ENCODE assay signal across 17 cellular contexts in genomic region chr2:179248024-179248348, GRCh38. TPM values are rescaled to one million over a fixed set of nuclear protein-coding genes. Genes with fewer than 3 reads are reported as not detected.
A peak's percentile ranks its signal among the peaks of the same experiment; 100 is the strongest.
DNase-seq lines count a peak whose midpoint lies in the region; ATAC-seq and TF ChIP-seq lines count a peak whose summit lies in the region.
"Had no signal": no experiment of that assay in that cellular context is flagged by ENCODE, and none has a peak within 500 bp of the region (broad histone marks: within the 10 kb centered on the region; RNA-seq: fewer than 3 reads in every experiment).

No MANE protein-coding gene starts in this region.

- H3K9ac ChIP-seq in OCI-LY1 (ENCODE audit: low read length) = no peak overlapping the region

- H3K27ac ChIP-seq in OCI-LY1 (ENCODE audit: low read depth, low read length, poor library complexity, severe bottlenecking) = no peak overlapping the region
- H3K27ac ChIP-seq: 22Rv1, cardiac muscle cell, gastrocnemius medialis, sigmoid colon, SK-N-MC had no signal

- no peaks in the 10 kb centered on the region for H4K20me1 ChIP-seq in OCI-LY1 (ENCODE audit: insufficient read depth, low read length)

- no peaks in the 10 kb centered on the region for H3K27me3 Mint-ChIP-seq in activated CD4-positive, alpha-beta T cell treated with anti-CD3 and anti-CD28 coated beads, Interleukin-2, amount 10 ng/mL, durations not matched to agents 7 days and 5 days
- H3K27me3 Mint-ChIP-seq in activated CD4-positive, alpha-beta T cell treated with anti-CD3 and anti-CD28 coated beads for 36 hours = no peaks in the 10 kb centered on the region
- H3K27me3 Mint-ChIP-seq in stimulated activated memory B cell treated with anti-CD40 and anti-IgM and Interleukin-4, amounts not matched to agents 10 μg/mL and 1 μg/mL and 100 μg/mL, for 72 hours = no peaks in the 10 kb centered on the region

- H3F3A ChIP-seq in OCI-LY1 (ENCODE audit: insufficient read depth, low read length) = no peaks in the 10 kb centered on the region

- peaks cover 49% of the 10 kb centered on the region for H3K4me1 Mint-ChIP-seq in activated CD4-positive, alpha-beta T cell treated with anti-CD3 and anti-CD28 coated beads, Interleukin-2, amount 10 ng/mL, durations not matched to agents 7 days and 5 days
- peaks cover 46% of the 10 kb centered on the region for H3K4me1 Mint-ChIP-seq in activated CD4-positive, alpha-beta T cell treated with anti-CD3 and anti-CD28 coated beads for 36 hours
- peaks cover 56% of the 10 kb centered on the region for H3K4me1 Mint-ChIP-seq in stimulated activated memory B cell treated with anti-CD40 and anti-IgM and Interleukin-4, amounts not matched to agents 10 μg/mL and 1 μg/mL and 100 μg/mL, for 72 hours

- peaks cover 20% of the 10 kb centered on the region for H3K36me3 Mint-ChIP-seq in activated CD4-positive, alpha-beta T cell treated with anti-CD3 and anti-CD28 coated beads, Interleukin-2, amount 10 ng/mL, durations not matched to agents 7 days and 5 days (ENCODE audit: low read depth)
- peaks cover 2% of the 10 kb centered on the region for H3K36me3 Mint-ChIP-seq in activated CD4-positive, alpha-beta T cell treated with anti-CD3 and anti-CD28 coated beads for 36 hours (ENCODE audit: low read depth)
- peaks cover 12% of the 10 kb centered on the region for H3K36me3 Mint-ChIP-seq in stimulated activated memory B cell treated with anti-CD40 and anti-IgM and Interleukin-4, amounts not matched to agents 10 μg/mL and 1 μg/mL and 100 μg/mL, for 72 hours
- H3K36me3 Mint-ChIP-seq: CD8-positive, alpha-beta T cell had no signal

- no peak for DNase-seq in activated CD4-positive, alpha-beta T cell treated with anti-CD3 and anti-CD28 coated beads, Interleukin-2, amount 10 ng/mL, durations not matched to agents 7 days and 5 days
- DNase-seq in activated CD4-positive, alpha-beta T cell treated with anti-CD3 and anti-CD28 coated beads for 36 hours = no peak
- DNase-seq in cardiac septum (ENCODE audit: low spot score) = no peak
- no peak for DNase-seq in NCI-H2029 treated with DMSO at 0.1 percent for 48 hours (lab: John Stamatoyannopoulos, UW)
- DNase-seq in DMS 273 treated with DMSO at 0.1 percent for 48 hours (lab: John Stamatoyannopoulos, UW) = no peak
- DNase-seq: activated naive CD4-positive, alpha-beta T cell treated with Interleukin-2 at 50 U/mL for 16 hours; CD8-positive, alpha-beta T cell; gastrocnemius medialis; GF-D8; sigmoid colon; stimulated activated naive CD8-positive, alpha-beta T cell treated with anti-CD3 and anti-CD28 coated beads, Interleukin-15, Interleukin-2, amounts not matched to agents 100 U/mL and 50 U/mL, for 24 hours had no signal

- H3K4me2 ChIP-seq in OCI-LY1 (ENCODE audit: low read length) = peak overlapping the region; percentile 48

- POLR2A ChIA-PET in activated CD4-positive, alpha-beta T cell treated with anti-CD3 and anti-CD28 coated beads, Interleukin-2, amount 10 ng/mL, durations not matched to agents 7 days and 5 days (lab: Charles Lee) = interaction anchor here (0.7 kb wide), 1 partner anchor 13 kb away, joined by 3 read pairs; no protein-coding TSS in a partner anchor
- POLR2A ChIA-PET in activated CD4-positive, alpha-beta T cell treated with anti-CD3 and anti-CD28 coated beads for 36 hours (lab: Charles Lee) = no interaction called here

- ATAC-seq in activated CD4-positive, alpha-beta T cell treated with anti-CD3 and anti-CD28 coated beads for 36 hours = no peak
- peak; percentile 33 for ATAC-seq in HG02571 (IDR thresholded peaks at IDR 0.05; ENCODE audit: unreplicated experiment)
- no peak for ATAC-seq in stimulated activated memory B cell treated with anti-CD40 and anti-IgM and Interleukin-4, amounts not matched to agents 10 μg/mL and 1 μg/mL and 100 μg/mL, for 72 hours
- ATAC-seq: CD8-positive, alpha-beta T cell; gastrocnemius medialis; stimulated activated naive CD8-positive, alpha-beta T cell treated with anti-CD3 and anti-CD28 coated beads, Interleukin-15, Interleukin-2, amounts not matched to agents 100 U/mL and 50 U/mL, for 24 hours had no signal

- H3K36me3 ChIP-seq in OCI-LY1 (ENCODE audit: insufficient read depth, low read length) = 0 out of 2 replicates have a peak, but pooled peaks cover 7% of the 10 kb centered on the region
- H3K36me3 ChIP-seq: cardiac muscle cell, gastrocnemius medialis, sigmoid colon had no signal

- intact Hi-C loops in activated CD4-positive, alpha-beta T cell treated with anti-CD3 and anti-CD28 coated beads for 36 hours (cut with DNase I, micrococcal nuclease) = no loop called here
- intact Hi-C loops in cardiac septum (cut with DNase I) = no loop called here

- H3K9me3 Mint-ChIP-seq in activated CD4-positive, alpha-beta T cell treated with anti-CD3 and anti-CD28 coated beads, Interleukin-2, amount 10 ng/mL, durations not matched to agents 7 days and 5 days = peaks cover 16% of the 10 kb centered on the region
- peaks cover 2% of the 10 kb centered on the region for H3K9me3 Mint-ChIP-seq in activated CD4-positive, alpha-beta T cell treated with anti-CD3 and anti-CD28 coated beads for 36 hours (ENCODE audit: low read depth)
- peaks cover 3% of the 10 kb centered on the region for H3K9me3 Mint-ChIP-seq in stimulated activated memory B cell treated with anti-CD40 and anti-IgM and Interleukin-4, amounts not matched to agents 10 μg/mL and 1 μg/mL and 100 μg/mL, for 72 hours

- CTCF ChIA-PET in activated CD4-positive, alpha-beta T cell treated with anti-CD3 and anti-CD28 coated beads, Interleukin-2, amount 10 ng/mL, durations not matched to agents 7 days and 5 days (lab: Charles Lee) = interaction anchor here (0.6 kb wide), 1 partner anchor 16 kb away, joined by 3 read pairs; no protein-coding TSS in a partner anchor
- CTCF ChIA-PET in activated CD4-positive, alpha-beta T cell treated with anti-CD3 and anti-CD28 coated beads for 36 hours (lab: Charles Lee) = interaction anchor here (1.1 to 2.3 kb wide), 2 partner anchors 8 to 20 kb away, joined by 3 to 7 read pairs; no protein-coding TSS in a partner anchor

- no peak overlapping the region for H2AFZ ChIP-seq in OCI-LY1 (ENCODE audit: low read length)

- TF ChIP-seq CTCF in OCI-LY1 (IDR thresholded peaks at IDR 0.05; ENCODE audit: low read length) = no peak

- 0 out of 2 replicates have a peak, but pooled peaks cover 5% of the 10 kb centered on the region for H3K9me3 ChIP-seq in OCI-LY1 (ENCODE audit: low read length)
- H3K9me3 ChIP-seq: gastrocnemius medialis, sigmoid colon had no signal

- H3K27me3 ChIP-seq in OCI-LY1 (ENCODE audit: insufficient read depth, low read length) = no peaks in the 10 kb centered on the region
- H3K27me3 ChIP-seq: cardiac muscle cell, gastrocnemius medialis, sigmoid colon had no signal

- peak overlapping the region; percentile 71 for H3K27ac Mint-ChIP-seq in activated CD4-positive, alpha-beta T cell treated with anti-CD3 and anti-CD28 coated beads, Interleukin-2, amount 10 ng/mL, durations not matched to agents 7 days and 5 days
- no peak overlapping the region for H3K27ac Mint-ChIP-seq in activated CD4-positive, alpha-beta T cell treated with anti-CD3 and anti-CD28 coated beads for 36 hours
- H3K27ac Mint-ChIP-seq in stimulated activated memory B cell treated with anti-CD40 and anti-IgM and Interleukin-4, amounts not matched to agents 10 μg/mL and 1 μg/mL and 100 μg/mL, for 72 hours = peak overlapping the region; percentile 71
- H3K27ac Mint-ChIP-seq: CD8-positive, alpha-beta T cell had no signal

- peaks cover 23% of the 10 kb centered on the region for H3K79me2 ChIP-seq in OCI-LY1 (ENCODE audit: insufficient read depth, low read length)

- H3K4me1 ChIP-seq in OCI-LY1 (ENCODE audit: insufficient read depth, low read length, severe bottlenecking) = peaks cover 36% of the 10 kb centered on the region

- H3K9me2 ChIP-seq in OCI-LY1 (ENCODE audit: low read depth, low read length) = no peaks in the 10 kb centered on the region

- peak overlapping the region; percentile 36 for H3K4me3 ChIP-seq in OCI-LY1 (ENCODE audit: low read depth, low read length, poor library complexity, severe bottlenecking)
- H3K4me3 ChIP-seq: cardiac muscle cell, gastrocnemius medialis, sigmoid colon, SK-N-MC had no signal

- no peak overlapping the region for H3K4me3 Mint-ChIP-seq in activated CD4-positive, alpha-beta T cell treated with anti-CD3 and anti-CD28 coated beads, Interleukin-2, amount 10 ng/mL, durations not matched to agents 7 days and 5 days
- H3K4me3 Mint-ChIP-seq in activated CD4-positive, alpha-beta T cell treated with anti-CD3 and anti-CD28 coated beads for 36 hours = no peak overlapping the region
- H3K4me3 Mint-ChIP-seq in stimulated activated memory B cell treated with anti-CD40 and anti-IgM and Interleukin-4, amounts not matched to agents 10 μg/mL and 1 μg/mL and 100 μg/mL, for 72 hours = peak overlapping the region; percentile 28
- H3K4me3 Mint-ChIP-seq: CD8-positive, alpha-beta T cell had no signal

RNA-seq across cellular contexts. Expression of gene SESTD1, which starts 16.6 kb away (rescaled TPM):
- 10 to 100 TPM; 19.8 to 21.8 TPM for total RNA-seq in activated CD4-positive, alpha-beta T cell treated with anti-CD3 and anti-CD28 coated beads, Interleukin-2, amount 10 ng/mL, durations not matched to agents 7 days and 5 days
- 1 to 10 TPM; 9.4 to 9.6 TPM for total RNA-seq in activated CD4-positive, alpha-beta T cell treated with anti-CD3 and anti-CD28 coated beads for 36 hours
- 48.9 TPM for total RNA-seq in cardiac septum
